In the genomic region with DNA sequence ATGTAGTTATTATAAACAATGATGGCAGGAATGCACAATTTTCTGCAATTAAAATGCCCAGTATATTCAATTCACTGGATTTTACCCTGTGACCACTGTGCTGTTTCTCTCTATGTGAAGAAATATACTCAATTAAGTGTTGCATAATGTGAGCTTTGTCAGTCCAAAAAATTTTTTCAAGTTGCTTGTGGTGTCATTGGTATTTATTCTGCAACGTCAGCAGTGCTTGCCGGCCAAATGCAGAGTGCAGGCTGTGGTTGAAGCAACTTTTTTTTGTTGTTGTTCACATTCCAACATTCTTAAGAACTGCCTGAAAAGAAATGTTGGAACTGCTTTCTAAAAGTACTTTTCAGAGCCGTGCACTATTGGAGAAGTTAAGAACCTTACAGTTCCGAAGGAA, we compare ENCODE assay signal across 10 cellular contexts.
DNase-seq lines count a peak whose midpoint lies in the region; ATAC-seq and TF ChIP-seq lines count a peak whose summit lies in the region.
"Had no signal": no experiment of that assay in that cellular context is flagged by ENCODE, and none has a peak within 500 bp of the region (broad histone marks: within the 10 kb centered on the region; RNA-seq: fewer than 3 reads in every experiment).

No MANE protein-coding gene starts in this region.

- H3K36me3 ChIP-seq in vagina: no peaks in the 10 kb centered on the region
- H3K36me3 ChIP-seq in H7 (replicated peaks; ENCODE audit: control insufficient read depth, insufficient read depth, low read length): no peaks in the 10 kb centered on the region
- H3K36me3 ChIP-seq: cardiac muscle cell had no signal

- no peak overlapping the region for H3K4me3 ChIP-seq in fibroblast of pulmonary artery (replicated peaks; ENCODE audit: low read depth, low read length)
- no peak overlapping the region for H3K4me3 ChIP-seq in vagina
- no peak overlapping the region for H3K4me3 ChIP-seq in H7 (ENCODE audit: insufficient read depth, low read depth, low read length)
- H3K4me3 ChIP-seq: cardiac muscle cell had no signal

- TF ChIP-seq POLR2A in vagina (IDR thresholded peaks at IDR 0.05): no peak

- no peaks in the 10 kb centered on the region for H3K27me3 ChIP-seq in vagina
- H3K27me3 ChIP-seq in H7 (ENCODE audit: control insufficient read depth, insufficient read depth, low read length): no peaks in the 10 kb centered on the region
- H3K27me3 ChIP-seq: cardiac muscle cell had no signal

- peaks cover 20% of the 10 kb centered on the region for H3K4me1 ChIP-seq in vagina

- TF ChIP-seq CTCF in fibroblast of pulmonary artery (IDR thresholded peaks at IDR 0.05; ENCODE audit: low read length, missing control alignments): no peak
- TF ChIP-seq CTCF in vagina (IDR thresholded peaks at IDR 0.05): no peak

- H3K27ac ChIP-seq in vagina: peak overlapping the region; percentile 24
- H3K27ac ChIP-seq: cardiac muscle cell had no signal

- peak; percentile 35 for DNase-seq in RPMI7951 (ENCODE audit: low read depth)
- DNase-seq in fibroblast of pulmonary artery (ENCODE audit: low read depth): peak; percentile 92
- DNase-seq in mucosa of gallbladder (ENCODE audit: low spot score): peak; percentile 66
- DNase-seq in vagina (ENCODE audit: extremely low spot score in 2 of 2): peak in 1 of 2 donors; percentile 89
- no peak for DNase-seq in H7
- DNase-seq in NCI-H524 treated with DMSO at 0.1 percent for 48 hours (lab: John Stamatoyannopoulos, UW): no peak
- DNase-seq: activated CD4-positive, alpha-beta memory T cell treated with anti-CD3 and anti-CD28 coated beads, Interleukin-2, amount 10 ng/mL, durations not matched to agents 7 days and 5 days; SHP77 had no signal

- ATAC-seq in HG03095 (IDR thresholded peaks at IDR 0.05; ENCODE audit: unreplicated experiment): no peak

- H3K9me3 ChIP-seq in vagina: no peaks in the 10 kb centered on the region

- intact Hi-C loops in vagina (cut with DNase I): no loop called here

Comparison
In these comparisons a context has a peak if more than half of its experiments do, and no peak if none do; other contexts are left out.
1. DNase-seq: peak in RPMI7951 (single experiment), fibroblast of pulmonary artery (single experiment) and mucosa of gallbladder (single experiment); none in H7 (single experiment) and NCI-H524 treated with DMSO at 0.1 percent for 48 hours (single experiment).